Comparison of ENCODE assay signal across 25 cellular contexts in the genomic region with DNA sequence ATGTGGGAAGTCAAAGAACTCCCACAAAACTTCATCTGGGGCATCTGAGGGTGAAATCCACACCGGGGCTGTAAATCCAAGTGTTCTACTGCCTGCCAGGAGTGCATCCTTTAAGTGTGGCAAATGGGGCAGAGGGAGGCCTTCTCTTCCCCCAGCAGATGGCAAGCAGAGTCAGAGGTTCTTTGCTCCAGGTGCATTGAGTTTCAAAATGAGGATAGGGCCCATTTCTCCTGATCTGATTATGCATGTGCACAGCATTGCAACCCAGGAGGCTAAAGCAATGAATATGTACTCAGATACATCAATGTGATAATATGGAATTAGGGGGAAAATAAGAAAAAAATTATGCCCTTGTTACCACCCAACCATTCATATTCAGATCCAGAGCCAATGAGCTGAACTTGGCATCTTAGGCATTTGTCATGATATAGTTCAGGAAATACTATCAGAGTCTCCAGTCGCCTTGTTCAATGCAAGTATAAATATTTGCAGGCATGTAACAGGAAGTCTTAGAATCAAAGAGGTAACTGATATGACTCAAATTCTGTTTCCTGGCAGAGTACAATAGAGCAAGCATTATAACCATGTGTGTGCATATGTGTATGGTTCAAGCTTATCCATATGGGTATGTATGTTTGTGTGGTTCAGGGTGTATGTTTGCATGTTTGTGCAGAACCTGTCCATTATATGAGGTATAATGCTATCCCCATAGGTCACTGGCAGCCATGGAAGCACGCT.
A peak's percentile ranks its signal among the peaks of the same experiment; 100 is the strongest.
DNase-seq lines count a peak whose midpoint lies in the region; ATAC-seq, FAIRE-seq and TF ChIP-seq lines count a peak whose summit lies in the region.
"Had no signal": no experiment of that assay in that cellular context is flagged by ENCODE, and none has a peak within 500 bp of the region (broad histone marks: within the 10 kb centered on the region; RNA-seq: fewer than 3 reads in every experiment).

No MANE protein-coding gene starts in this region.

- no peaks in the 10 kb centered on the region for H3K9me3 Mint-ChIP-seq in stimulated activated naive CD8-positive, alpha-beta T cell treated with anti-CD3 and anti-CD28 coated beads, Interleukin-15, amount 100 ng/mL, for 72 hours
- no peaks in the 10 kb centered on the region for H3K9me3 Mint-ChIP-seq in activated naive CD8-positive, alpha-beta T cell treated with anti-CD3 and anti-CD28 coated beads, Interleukin-2, amount 50 U/mL, for 24 hours
- H3K9me3 Mint-ChIP-seq: CD4-positive, alpha-beta T cell; IgD-negative memory B cell had no signal

- DNase-seq in stimulated activated naive CD8-positive, alpha-beta T cell treated with anti-CD3 and anti-CD28 coated beads, Interleukin-15, amount 100 ng/mL, for 72 hours, result no peak
- DNase-seq in stimulated activated naive CD8-positive, alpha-beta T cell treated with anti-CD3 and anti-CD28 coated beads, Interleukin-15, Interleukin-2, amounts not matched to agents 100 U/mL and 50 U/mL, for 24 hours, result no peak
- peak; percentile 35 for DNase-seq in bronchial epithelial cell (ENCODE audit: low read depth)
- peak; percentile 19 for DNase-seq in left kidney (ENCODE audit: low read depth, low spot score)
- DNase-seq in activated naive CD8-positive, alpha-beta T cell treated with anti-CD3 and anti-CD28 coated beads, Interleukin-2, amount 50 U/mL, for 24 hours, result no peak
- DNase-seq in activated T-cell treated with anti-CD3 and anti-CD28 coated beads, Interleukin-2, amount 50 U/mL, for 48 hours, result no peak
- DNase-seq: Caco-2; CD4-positive, alpha-beta T cell; HCEC 1CT; Karpas-422; MM.1S; NCI-H1092; NCI-H1436 treated with DMSO at 0.1 percent for 48 hours; NCI-H2029; NCI-H2171 treated with DMSO at 0.1 percent for 48 hours; NCI-H446 treated with DMSO at 0.1 percent for 48 hours; OCI-M1; RPMI8226; SHP77 treated with DMSO at 0.1 percent for 48 hours; SK-N-SH had no signal

- no peaks in the 10 kb centered on the region for H3K36me3 Mint-ChIP-seq in activated naive CD8-positive, alpha-beta T cell treated with anti-CD3 and anti-CD28 coated beads, Interleukin-2, amount 50 U/mL, for 24 hours (ENCODE audit: low read depth)
- H3K36me3 Mint-ChIP-seq: IgD-negative memory B cell had no signal

- no peak for FAIRE-seq in bronchial epithelial cell (lab: Jason Lieb, UNC)
- FAIRE-seq: A549, GM12891, GM18507 had no signal

- H3K4me3 ChIP-seq in bronchial epithelial cell (ENCODE audit: low read depth, low read length), result no peak overlapping the region
- H3K4me3 ChIP-seq: A549 had no signal

- peak; percentile 15 for ATAC-seq in stimulated activated naive CD8-positive, alpha-beta T cell treated with anti-CD3 and anti-CD28 coated beads, Interleukin-15, amount 100 ng/mL, for 72 hours
- no peak for ATAC-seq in stimulated activated naive CD8-positive, alpha-beta T cell treated with anti-CD3 and anti-CD28 coated beads, Interleukin-15, Interleukin-2, amounts not matched to agents 100 U/mL and 50 U/mL, for 24 hours
- no peak for ATAC-seq in activated naive CD8-positive, alpha-beta T cell treated with anti-CD3 and anti-CD28 coated beads, Interleukin-2, amount 50 U/mL, for 24 hours
- no peak for ATAC-seq in GM21619 (IDR thresholded peaks at IDR 0.05; ENCODE audit: unreplicated experiment)
- ATAC-seq: A549 had no signal

- TF ChIP-seq CTCF in bronchial epithelial cell (IDR thresholded peaks at IDR 0.05; ENCODE audit: insufficient read depth, low read length, severe bottlenecking), result no peak

- H3K4me1 Mint-ChIP-seq in stimulated activated naive CD8-positive, alpha-beta T cell treated with anti-CD3 and anti-CD28 coated beads, Interleukin-15, amount 100 ng/mL, for 72 hours, result no peaks in the 10 kb centered on the region
- H3K4me1 Mint-ChIP-seq in activated naive CD8-positive, alpha-beta T cell treated with anti-CD3 and anti-CD28 coated beads, Interleukin-2, amount 50 U/mL, for 24 hours, result no peaks in the 10 kb centered on the region

- peaks cover 10% of the 10 kb centered on the region for H3K27me3 Mint-ChIP-seq in stimulated activated naive CD8-positive, alpha-beta T cell treated with anti-CD3 and anti-CD28 coated beads, Interleukin-15, amount 100 ng/mL, for 72 hours
- no peaks in the 10 kb centered on the region for H3K27me3 Mint-ChIP-seq in activated naive CD8-positive, alpha-beta T cell treated with anti-CD3 and anti-CD28 coated beads, Interleukin-2, amount 50 U/mL, for 24 hours
- H3K27me3 Mint-ChIP-seq: CD4-positive, alpha-beta T cell had no signal

- no peak overlapping the region for H3K4me3 Mint-ChIP-seq in stimulated activated naive CD8-positive, alpha-beta T cell treated with anti-CD3 and anti-CD28 coated beads, Interleukin-15, amount 100 ng/mL, for 72 hours
- H3K4me3 Mint-ChIP-seq in activated naive CD8-positive, alpha-beta T cell treated with anti-CD3 and anti-CD28 coated beads, Interleukin-2, amount 50 U/mL, for 24 hours, result no peak overlapping the region
- H3K4me3 Mint-ChIP-seq: CD4-positive, alpha-beta T cell; IgD-negative memory B cell had no signal

- no peaks in the 10 kb centered on the region for H3K36me3 ChIP-seq in bronchial epithelial cell (ENCODE audit: control insufficient read depth, insufficient read depth, low read length)

- H3K27ac Mint-ChIP-seq in stimulated activated naive CD8-positive, alpha-beta T cell treated with anti-CD3 and anti-CD28 coated beads, Interleukin-15, amount 100 ng/mL, for 72 hours, result no peak overlapping the region
- no peak overlapping the region for H3K27ac Mint-ChIP-seq in activated naive CD8-positive, alpha-beta T cell treated with anti-CD3 and anti-CD28 coated beads, Interleukin-2, amount 50 U/mL, for 24 hours
- H3K27ac Mint-ChIP-seq: CD4-positive, alpha-beta T cell; IgD-negative memory B cell had no signal

- peaks cover 3% of the 10 kb centered on the region for H3K27me3 ChIP-seq in bronchial epithelial cell (ENCODE audit: control insufficient read depth, insufficient read depth, low read length)

Comparison
In these comparisons a context has a peak if more than half of its experiments do, and no peak if none do; other contexts are left out.
1. DNase-seq: peak in bronchial epithelial cell (single experiment) and left kidney (single experiment); none in stimulated activated naive CD8-positive, alpha-beta T cell treated with anti-CD3 and anti-CD28 coated beads, Interleukin-15, amount 100 ng/mL, for 72 hours (0 of 2), stimulated activated naive CD8-positive, alpha-beta T cell treated with anti-CD3 and anti-CD28 coated beads, Interleukin-15, Interleukin-2, amounts not matched to agents 100 U/mL and 50 U/mL, for 24 hours (single experiment), activated naive CD8-positive, alpha-beta T cell treated with anti-CD3 and anti-CD28 coated beads, Interleukin-2, amount 50 U/mL, for 24 hours (single experiment) and activated T-cell treated with anti-CD3 and anti-CD28 coated beads, Interleukin-2, amount 50 U/mL, for 48 hours (0 of 2).